In the genomic region with DNA sequence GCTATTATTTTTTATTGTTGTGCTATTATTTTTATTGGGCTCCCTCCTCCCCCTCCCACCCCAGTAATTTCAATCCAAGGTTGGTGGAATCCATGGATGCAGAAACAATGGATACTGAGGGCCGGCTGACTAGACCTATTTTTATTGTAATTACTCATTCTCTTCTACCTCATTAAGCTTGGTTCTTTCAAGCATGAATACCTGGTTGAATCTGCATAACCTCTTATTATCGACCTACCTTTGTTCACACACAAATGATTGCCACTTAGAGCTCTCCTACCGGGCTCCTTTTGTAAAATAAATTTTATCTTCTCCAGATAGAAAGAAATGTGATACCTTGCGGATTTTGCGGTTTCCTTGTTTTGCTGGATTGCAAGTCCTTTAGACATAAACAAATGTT, we compare ENCODE assay signal across 16 cellular contexts. TPM values are rescaled to one million over a fixed set of nuclear protein-coding genes. Genes with fewer than 3 reads are reported as not detected.
DNase-seq lines count a peak whose midpoint lies in the region; ATAC-seq and TF ChIP-seq lines count a peak whose summit lies in the region.
"Had no signal": no experiment of that assay in that cellular context is flagged by ENCODE, and none has a peak within 500 bp of the region (broad histone marks: within the 10 kb centered on the region; RNA-seq: fewer than 3 reads in every experiment).

No MANE protein-coding gene starts in this region.

- peak overlapping the region; percentile 75 to 90 for H2BK12ac ChIP-seq in mesenchymal stem cell (ENCODE audit: low read length in 2 of 2)

- no peaks in the 10 kb centered on the region for H3K27me3 ChIP-seq in mesenchymal stem cell (ENCODE audit: control insufficient read depth in 1 of 2, insufficient read depth in 1 of 2, low read length in 2 of 2)

- H3K9ac ChIP-seq in mesenchymal stem cell (ENCODE audit: low read length) = no peak overlapping the region

- peak overlapping the region; percentile 78 for H4K8ac ChIP-seq in mesenchymal stem cell (ENCODE audit: low read length)

- H3K4me3 ChIP-seq in mesenchymal stem cell (ENCODE audit: insufficient read depth in 1 of 2, low read depth in 1 of 2, low read length in 2 of 2) = no peak overlapping the region

- CTCF ChIA-PET in WTC11 (lab: Charles Lee) = interaction anchor here (1.4 to 1.5 kb wide), 2 partner anchors 106 to 342 kb away, joined by 3 to 4 read pairs; no protein-coding TSS in a partner anchor

- H3K9me3 Mint-ChIP-seq in stimulated activated naive CD8-positive, alpha-beta T cell treated with anti-CD3 and anti-CD28 coated beads, Interleukin-15, Interleukin-2, amounts not matched to agents 100 ng/mL and 50 ng/mL, for 24 hours = no peaks in the 10 kb centered on the region
- no peaks in the 10 kb centered on the region for H3K9me3 Mint-ChIP-seq in WTC11

- no peaks in the 10 kb centered on the region for H3K27me3 Mint-ChIP-seq in stimulated activated naive CD8-positive, alpha-beta T cell treated with anti-CD3 and anti-CD28 coated beads, Interleukin-15, Interleukin-2, amounts not matched to agents 100 ng/mL and 50 ng/mL, for 24 hours
- peaks cover 2% of the 10 kb centered on the region; the same call in 1 of the 2 replicates for H3K27me3 Mint-ChIP-seq in WTC11 (ENCODE audit: low read depth)

- no peak overlapping the region for H2BK5ac ChIP-seq in mesenchymal stem cell (ENCODE audit: low read depth, low read length, poor library complexity, severe bottlenecking)

- ATAC-seq in stimulated activated naive CD8-positive, alpha-beta T cell treated with anti-CD3 and anti-CD28 coated beads, Interleukin-15, Interleukin-2, amounts not matched to agents 100 U/mL and 50 U/mL, for 24 hours = no peak
- ATAC-seq in WTC11 = peak; percentile 34
- no peak for ATAC-seq in HG03097 (IDR thresholded peaks at IDR 0.05; ENCODE audit: low FRiP score, unreplicated experiment)
- no peak for ATAC-seq in HG03520 (IDR thresholded peaks at IDR 0.05; ENCODE audit: unreplicated experiment)
- no peak for ATAC-seq in GM21515 (IDR thresholded peaks at IDR 0.05; ENCODE audit: unreplicated experiment)
- ATAC-seq: left ventricle myocardium superior had no signal

- peak overlapping the region; percentile 82 for H3K27ac Mint-ChIP-seq in stimulated activated naive CD8-positive, alpha-beta T cell treated with anti-CD3 and anti-CD28 coated beads, Interleukin-15, Interleukin-2, amounts not matched to agents 100 ng/mL and 50 ng/mL, for 24 hours
- H3K27ac Mint-ChIP-seq in WTC11 = no peak overlapping the region

- peaks cover 14% of the 10 kb centered on the region for H3K79me1 ChIP-seq in mesenchymal stem cell (replicated peaks; ENCODE audit: low read length, poor library complexity, severe bottlenecking)

- peak overlapping the region; percentile 57 for H2AK5ac ChIP-seq in mesenchymal stem cell (ENCODE audit: low read length, severe bottlenecking)

- H2BK120ac ChIP-seq in mesenchymal stem cell (ENCODE audit: low read depth, low read length) = no peak overlapping the region

- no peak overlapping the region for H3K23ac ChIP-seq in mesenchymal stem cell (ENCODE audit: low read length in 2 of 2)

- H3K4me1 Mint-ChIP-seq in stimulated activated naive CD8-positive, alpha-beta T cell treated with anti-CD3 and anti-CD28 coated beads, Interleukin-15, Interleukin-2, amounts not matched to agents 100 ng/mL and 50 ng/mL, for 24 hours (ENCODE audit: low read depth) = peaks cover 84% of the 10 kb centered on the region
- peaks cover 67% of the 10 kb centered on the region for H3K4me1 Mint-ChIP-seq in WTC11

- H3K14ac ChIP-seq in mesenchymal stem cell (ENCODE audit: low read length in 2 of 2) = no peak overlapping the region

- DNase-seq in stimulated activated naive CD8-positive, alpha-beta T cell treated with anti-CD3 and anti-CD28 coated beads, Interleukin-15, Interleukin-2, amounts not matched to agents 100 U/mL and 50 U/mL, for 24 hours = no peak
- no peak for DNase-seq in WTC11 (ENCODE audit: low spot score)
- no peak for DNase-seq in mesenchymal stem cell
- DNase-seq in NCI-H1092 (lab: John Stamatoyannopoulos, UW) = no peak
- DNase-seq: activated CD4-positive, alpha-beta T cell treated with anti-CD3 and anti-CD28 coated beads for 1 hour; activated naive CD4-positive, alpha-beta T cell treated with Interleukin-2 at 50 U/mL for 16 hours; cortex of kidney; GDM1; left ventricle myocardium superior; nucleus accumbens; SHP77 treated with DMSO at 0.1 percent for 48 hours; stimulated activated CD4-positive, alpha-beta T cell treated with anti-CD3 and anti-CD28 coated beads, Interleukin-4, amount 100 ng/mL, for 24 hours had no signal

- no peaks in the 10 kb centered on the region for H3K36me3 Mint-ChIP-seq in stimulated activated naive CD8-positive, alpha-beta T cell treated with anti-CD3 and anti-CD28 coated beads, Interleukin-15, Interleukin-2, amounts not matched to agents 100 ng/mL and 50 ng/mL, for 24 hours (ENCODE audit: low read depth)
- H3K36me3 Mint-ChIP-seq in WTC11 = peaks cover 4% of the 10 kb centered on the region; the same call in 1 of the 2 replicates

- H2BK15ac ChIP-seq in mesenchymal stem cell (ENCODE audit: low read depth, poor library complexity, severe bottlenecking) = no peak overlapping the region

- H3K4me2 ChIP-seq in mesenchymal stem cell (ENCODE audit: low read length, poor library complexity, severe bottlenecking) = no peak overlapping the region

- no peak overlapping the region for H2AFZ ChIP-seq in mesenchymal stem cell (ENCODE audit: low read depth, low read length)

- no peak overlapping the region for H3K4me3 Mint-ChIP-seq in stimulated activated naive CD8-positive, alpha-beta T cell treated with anti-CD3 and anti-CD28 coated beads, Interleukin-15, Interleukin-2, amounts not matched to agents 100 ng/mL and 50 ng/mL, for 24 hours
- peak overlapping the region; percentile 26 for H3K4me3 Mint-ChIP-seq in WTC11

- H3K9me3 ChIP-seq in mesenchymal stem cell (ENCODE audit: control insufficient read depth, low read length) = no peaks in the 10 kb centered on the region

- no peak for TF ChIP-seq CTCF in WTC11 (IDR thresholded peaks at IDR 0.05)

- POLR2A ChIA-PET in WTC11 (lab: Charles Lee) = no interaction called here

- H3K27ac ChIP-seq in mesenchymal stem cell (ENCODE audit: low read length, poor library complexity, severe bottlenecking) = no peak overlapping the region

- peak overlapping the region; percentile 52 for H4K91ac ChIP-seq in mesenchymal stem cell (ENCODE audit: low read length)

- peak overlapping the region in 1 of 2 experiments; percentile 83 for H3K18ac ChIP-seq in mesenchymal stem cell (ENCODE audit: low read depth in 1 of 2, low read length in 2 of 2)

- 84% methylated on average over 4 of the region's 5 CpGs for WGBS in mesenchymal stem cell

- H3K4me1 ChIP-seq in mesenchymal stem cell (ENCODE audit: control insufficient read depth, insufficient read depth, low read depth, low read length) = peaks cover 24% of the 10 kb centered on the region

- no peaks in the 10 kb centered on the region for H3K36me3 ChIP-seq in mesenchymal stem cell (ENCODE audit: control insufficient read depth in 1 of 2, insufficient read depth in 2 of 2, low read depth in 1 of 2, low read length in 2 of 2)

- H3K4ac ChIP-seq in mesenchymal stem cell (ENCODE audit: low read depth in 1 of 2, low read length in 2 of 2) = no peak overlapping the region

TF ChIP-seq in WTC11, 78 proteins besides CTCF, POLR2A, EP300 and RAD21 (continues in another document):
- no peak for TF ChIP-seq ELF4 (CRISPR knock-in tag; IDR thresholded peaks at IDR 0.05; ENCODE audit: low read depth)
- TF ChIP-seq, protein P1, sequence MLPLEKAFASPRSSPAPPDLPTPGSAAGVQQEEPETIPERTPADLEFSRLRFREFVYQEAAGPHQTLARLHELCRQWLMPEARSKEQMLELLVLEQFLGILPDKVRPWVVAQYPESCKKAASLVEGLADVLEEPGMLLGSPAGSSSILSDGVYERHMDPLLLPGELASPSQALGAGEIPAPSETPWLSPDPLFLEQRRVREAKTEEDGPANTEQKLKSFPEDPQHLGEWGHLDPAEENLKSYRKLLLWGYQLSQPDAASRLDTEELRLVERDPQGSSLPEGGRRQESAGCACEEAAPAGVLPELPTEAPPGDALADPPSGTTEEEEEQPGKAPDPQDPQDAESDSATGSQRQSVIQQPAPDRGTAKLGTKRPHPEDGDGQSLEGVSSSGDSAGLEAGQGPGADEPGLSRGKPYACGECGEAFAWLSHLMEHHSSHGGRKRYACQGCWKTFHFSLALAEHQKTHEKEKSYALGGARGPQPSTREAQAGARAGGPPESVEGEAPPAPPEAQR (CRISPR knock-in tag; IDR thresholded peaks at IDR 0.05) = no peak
- TF ChIP-seq JUN (CRISPR knock-in tag; IDR thresholded peaks at IDR 0.05) = no peak
- TF ChIP-seq TEAD1 (CRISPR knock-in tag; IDR thresholded peaks at IDR 0.05) = no peak
- no peak for TF ChIP-seq ZNF423 (CRISPR knock-in tag; IDR thresholded peaks at IDR 0.05)
- no peak for TF ChIP-seq ZNF232 (CRISPR knock-in tag; IDR thresholded peaks at IDR 0.05)
- TF ChIP-seq, protein P2, sequence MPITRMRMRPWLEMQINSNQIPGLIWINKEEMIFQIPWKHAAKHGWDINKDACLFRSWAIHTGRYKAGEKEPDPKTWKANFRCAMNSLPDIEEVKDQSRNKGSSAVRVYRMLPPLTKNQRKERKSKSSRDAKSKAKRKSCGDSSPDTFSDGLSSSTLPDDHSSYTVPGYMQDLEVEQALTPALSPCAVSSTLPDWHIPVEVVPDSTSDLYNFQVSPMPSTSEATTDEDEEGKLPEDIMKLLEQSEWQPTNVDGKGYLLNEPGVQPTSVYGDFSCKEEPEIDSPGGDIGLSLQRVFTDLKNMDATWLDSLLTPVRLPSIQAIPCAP (CRISPR knock-in tag; IDR thresholded peaks at IDR 0.05) = no peak
- TF ChIP-seq, protein P3, sequence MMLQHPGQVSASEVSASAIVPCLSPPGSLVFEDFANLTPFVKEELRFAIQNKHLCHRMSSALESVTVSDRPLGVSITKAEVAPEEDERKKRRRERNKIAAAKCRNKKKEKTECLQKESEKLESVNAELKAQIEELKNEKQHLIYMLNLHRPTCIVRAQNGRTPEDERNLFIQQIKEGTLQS (CRISPR knock-in tag; conservative IDR thresholded peaks at IDR 0.05) = no peak
- TF ChIP-seq ETV6 (CRISPR knock-in tag; IDR thresholded peaks at IDR 0.05) = no peak
- no peak for TF ChIP-seq SOX15 (CRISPR knock-in tag; IDR thresholded peaks at IDR 0.05)

RNA-seq across cellular contexts. Expression of a gene that starts 31.6 kb away (rescaled TPM):
- 18.5 to 23.7 TPM (median 21.0 TPM) in 3 replicates for total RNA-seq in WTC11 (2021)
- 16.3 TPM for polyA plus RNA-seq in mesenchymal stem cell (2013, experiment 1 of 2)
- 15.8 TPM for polyA plus RNA-seq in mesenchymal stem cell (2013, experiment 2 of 2)

RNA-seq across cellular contexts. Expression of a gene that starts 31.8 kb away (rescaled TPM):
- 40.0 to 44.9 TPM (median 42.4 TPM) in 3 replicates for total RNA-seq in WTC11 (2021)
- polyA plus RNA-seq in mesenchymal stem cell (2013, experiment 1 of 2) = 9.2 TPM
- 9.0 TPM for polyA plus RNA-seq in mesenchymal stem cell (2013, experiment 2 of 2)
